Comparison of ENCODE assay signal across 1 cellular context in genomic region chr16:57282510-57283213, GRCh38.
TF ChIP-seq lines count a peak whose summit lies in the region.

No MANE protein-coding gene starts in this region.

TF ChIP-seq in HepG2, 621 proteins besides CTCF, POLR2A, EP300 and RAD21 (continues in another document):
- no peak for TF ChIP-seq ZNF552 (CRISPR knock-in tag; IDR thresholded peaks at IDR 0.05; ENCODE audit: borderline replicate concordance)
- 0 out of 2 replicates have a peak, but pooled peaks have one; percentile 6 for TF ChIP-seq RXRA (CRISPR knock-in tag; IDR thresholded peaks at IDR 0.05)
- TF ChIP-seq MAX (IDR thresholded peaks at IDR 0.05) = no peak
- 0 out of 2 replicates have a peak, but pooled peaks have one; percentile 16 for TF ChIP-seq ZNF749 (CRISPR knock-in tag; IDR thresholded peaks at IDR 0.05; ENCODE audit: borderline replicate concordance)
- TF ChIP-seq, protein P1, sequence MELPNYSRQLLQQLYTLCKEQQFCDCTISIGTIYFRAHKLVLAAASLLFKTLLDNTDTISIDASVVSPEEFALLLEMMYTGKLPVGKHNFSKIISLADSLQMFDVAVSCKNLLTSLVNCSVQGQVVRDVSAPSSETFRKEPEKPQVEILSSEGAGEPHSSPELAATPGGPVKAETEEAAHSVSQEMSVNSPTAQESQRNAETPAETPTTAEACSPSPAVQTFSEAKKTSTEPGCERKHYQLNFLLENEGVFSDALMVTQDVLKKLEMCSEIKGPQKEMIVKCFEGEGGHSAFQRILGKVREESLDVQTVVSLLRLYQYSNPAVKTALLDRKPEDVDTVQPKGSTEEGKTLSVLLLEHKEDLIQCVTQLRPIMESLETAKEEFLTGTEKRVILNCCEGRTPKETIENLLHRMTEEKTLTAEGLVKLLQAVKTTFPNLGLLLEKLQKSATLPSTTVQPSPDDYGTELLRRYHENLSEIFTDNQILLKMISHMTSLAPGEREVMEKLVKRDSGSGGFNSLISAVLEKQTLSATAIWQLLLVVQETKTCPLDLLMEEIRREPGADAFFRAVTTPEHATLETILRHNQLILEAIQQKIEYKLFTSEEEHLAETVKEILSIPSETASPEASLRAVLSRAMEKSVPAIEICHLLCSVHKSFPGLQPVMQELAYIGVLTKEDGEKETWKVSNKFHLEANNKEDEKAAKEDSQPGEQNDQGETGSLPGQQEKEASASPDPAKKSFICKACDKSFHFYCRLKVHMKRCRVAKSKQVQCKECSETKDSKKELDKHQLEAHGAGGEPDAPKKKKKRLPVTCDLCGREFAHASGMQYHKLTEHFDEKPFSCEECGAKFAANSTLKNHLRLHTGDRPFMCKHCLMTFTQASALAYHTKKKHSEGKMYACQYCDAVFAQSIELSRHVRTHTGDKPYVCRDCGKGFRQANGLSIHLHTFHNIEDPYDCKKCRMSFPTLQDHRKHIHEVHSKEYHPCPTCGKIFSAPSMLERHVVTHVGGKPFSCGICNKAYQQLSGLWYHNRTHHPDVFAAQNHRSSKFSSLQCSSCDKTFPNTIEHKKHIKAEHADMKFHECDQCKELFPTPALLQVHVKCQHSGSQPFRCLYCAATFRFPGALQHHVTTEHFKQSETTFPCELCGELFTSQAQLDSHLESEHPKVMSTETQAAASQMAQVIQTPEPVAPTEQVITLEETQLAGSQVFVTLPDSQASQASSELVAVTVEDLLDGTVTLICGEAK (IDR thresholded peaks at IDR 0.05) = no peak
- TF ChIP-seq, protein P1 (CRISPR knock-in tag; IDR thresholded peaks at IDR 0.05) = no peak
- TF ChIP-seq GTF3A (CRISPR knock-in tag; conservative IDR thresholded peaks at IDR 0.05) = peak; percentile 61; the same call in 1 of the 2 replicates
- 0 out of 2 replicates have a peak, but pooled peaks have one; percentile 26 for TF ChIP-seq HBP1 (CRISPR knock-in tag; IDR thresholded peaks at IDR 0.05; ENCODE audit: low read depth)
- no peak for TF ChIP-seq ZNF674 (CRISPR knock-in tag; IDR thresholded peaks at IDR 0.05; ENCODE audit: low read depth)
- no peak for TF ChIP-seq ZNF431 (CRISPR knock-in tag; IDR thresholded peaks at IDR 0.05; ENCODE audit: borderline replicate concordance, low read depth)
- TF ChIP-seq ETV6 (CRISPR knock-in tag; conservative IDR thresholded peaks at IDR 0.05) = no peak
- TF ChIP-seq, protein P2, sequence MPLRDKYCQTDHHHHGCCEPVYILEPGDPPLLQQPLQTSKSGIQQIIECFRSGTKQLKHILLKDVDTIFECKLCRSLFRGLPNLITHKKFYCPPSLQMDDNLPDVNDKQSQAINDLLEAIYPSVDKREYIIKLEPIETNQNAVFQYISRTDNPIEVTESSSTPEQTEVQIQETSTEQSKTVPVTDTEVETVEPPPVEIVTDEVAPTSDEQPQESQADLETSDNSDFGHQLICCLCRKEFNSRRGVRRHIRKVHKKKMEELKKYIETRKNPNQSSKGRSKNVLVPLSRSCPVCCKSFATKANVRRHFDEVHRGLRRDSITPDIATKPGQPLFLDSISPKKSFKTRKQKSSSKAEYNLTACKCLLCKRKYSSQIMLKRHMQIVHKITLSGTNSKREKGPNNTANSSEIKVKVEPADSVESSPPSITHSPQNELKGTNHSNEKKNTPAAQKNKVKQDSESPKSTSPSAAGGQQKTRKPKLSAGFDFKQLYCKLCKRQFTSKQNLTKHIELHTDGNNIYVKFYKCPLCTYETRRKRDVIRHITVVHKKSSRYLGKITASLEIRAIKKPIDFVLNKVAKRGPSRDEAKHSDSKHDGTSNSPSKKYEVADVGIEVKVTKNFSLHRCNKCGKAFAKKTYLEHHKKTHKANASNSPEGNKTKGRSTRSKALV (CRISPR knock-in tag; IDR thresholded peaks at IDR 0.05) = no peak
- no peak for TF ChIP-seq ZNF205 (CRISPR knock-in tag; IDR thresholded peaks at IDR 0.05)
- peak; percentile 23; the same call in 1 of the 2 replicates for TF ChIP-seq TARDBP (CRISPR knock-in tag; IDR thresholded peaks at IDR 0.05)
- TF ChIP-seq ZNF761 (CRISPR knock-in tag; conservative IDR thresholded peaks at IDR 0.05) = 0 out of 2 replicates have a peak, but pooled peaks have one; percentile 34
- TF ChIP-seq PTBP1 (IDR thresholded peaks at IDR 0.05; ENCODE audit: low read depth, low read length, poor library complexity, severe bottlenecking) = no peak
- TF ChIP-seq ZC3H13 (CRISPR knock-in tag; IDR thresholded peaks at IDR 0.05) = 0 out of 2 replicates have a peak, but pooled peaks have one; percentile 8
- TF ChIP-seq, protein P3, sequence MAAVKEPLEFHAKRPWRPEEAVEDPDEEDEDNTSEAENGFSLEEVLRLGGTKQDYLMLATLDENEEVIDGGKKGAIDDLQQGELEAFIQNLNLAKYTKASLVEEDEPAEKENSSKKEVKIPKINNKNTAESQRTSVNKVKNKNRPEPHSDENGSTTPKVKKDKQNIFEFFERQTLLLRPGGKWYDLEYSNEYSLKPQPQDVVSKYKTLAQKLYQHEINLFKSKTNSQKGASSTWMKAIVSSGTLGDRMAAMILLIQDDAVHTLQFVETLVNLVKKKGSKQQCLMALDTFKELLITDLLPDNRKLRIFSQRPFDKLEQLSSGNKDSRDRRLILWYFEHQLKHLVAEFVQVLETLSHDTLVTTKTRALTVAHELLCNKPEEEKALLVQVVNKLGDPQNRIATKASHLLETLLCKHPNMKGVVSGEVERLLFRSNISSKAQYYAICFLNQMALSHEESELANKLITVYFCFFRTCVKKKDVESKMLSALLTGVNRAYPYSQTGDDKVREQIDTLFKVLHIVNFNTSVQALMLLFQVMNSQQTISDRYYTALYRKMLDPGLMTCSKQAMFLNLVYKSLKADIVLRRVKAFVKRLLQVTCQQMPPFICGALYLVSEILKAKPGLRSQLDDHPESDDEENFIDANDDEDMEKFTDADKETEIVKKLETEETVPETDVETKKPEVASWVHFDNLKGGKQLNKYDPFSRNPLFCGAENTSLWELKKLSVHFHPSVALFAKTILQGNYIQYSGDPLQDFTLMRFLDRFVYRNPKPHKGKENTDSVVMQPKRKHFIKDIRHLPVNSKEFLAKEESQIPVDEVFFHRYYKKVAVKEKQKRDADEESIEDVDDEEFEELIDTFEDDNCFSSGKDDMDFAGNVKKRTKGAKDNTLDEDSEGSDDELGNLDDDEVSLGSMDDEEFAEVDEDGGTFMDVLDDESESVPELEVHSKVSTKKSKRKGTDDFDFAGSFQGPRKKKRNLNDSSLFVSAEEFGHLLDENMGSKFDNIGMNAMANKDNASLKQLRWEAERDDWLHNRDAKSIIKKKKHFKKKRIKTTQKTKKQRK (IDR thresholded peaks at IDR 0.05; ENCODE audit: low read length) = no peak
- TF ChIP-seq MEIS1 (CRISPR knock-in tag; IDR thresholded peaks at IDR 0.05; ENCODE audit: borderline replicate concordance) = peak; percentile 46; the same call in 1 of the 2 replicates
- no peak for TF ChIP-seq ZBTB7A (CRISPR knock-in tag; IDR thresholded peaks at IDR 0.05)
- peak; percentile 64; the same call in 1 of the 2 replicates for TF ChIP-seq ZNF34 (CRISPR knock-in tag; IDR thresholded peaks at IDR 0.05; ENCODE audit: borderline replicate concordance)
- TF ChIP-seq ZNF629 (CRISPR knock-in tag; conservative IDR thresholded peaks at IDR 0.05) = peak; percentile 4; the same call in 1 of the 2 replicates
- peak; percentile 40; the same call in 1 of the 2 replicates for TF ChIP-seq ZNF276 (CRISPR knock-in tag; IDR thresholded peaks at IDR 0.05; ENCODE audit: low read depth)
- no peak for TF ChIP-seq ATF7 (IDR thresholded peaks at IDR 0.05)
- TF ChIP-seq ATF7 (CRISPR knock-in tag; IDR thresholded peaks at IDR 0.05) = no peak
- TF ChIP-seq ELF3 (CRISPR knock-in tag; IDR thresholded peaks at IDR 0.05) = no peak
- TF ChIP-seq ZFP36L1 (CRISPR knock-in tag; IDR thresholded peaks at IDR 0.05) = no peak
- 0 out of 2 replicates have a peak, but pooled peaks have one; percentile 22 for TF ChIP-seq ZSCAN5A (CRISPR knock-in tag; IDR thresholded peaks at IDR 0.05; ENCODE audit: borderline replicate concordance)
- no peak; the same call in 1 of the 2 replicates for TF ChIP-seq PITX1 (CRISPR knock-in tag; IDR thresholded peaks at IDR 0.05)
- TF ChIP-seq HNF4G (IDR thresholded peaks at IDR 0.05; ENCODE audit: borderline replicate concordance, low read depth, low read length) = no peak
- TF ChIP-seq HNF4G (CRISPR knock-in tag; IDR thresholded peaks at IDR 0.05; ENCODE audit: borderline replicate concordance, low read depth) = no peak
- peak; percentile 92 for TF ChIP-seq ZBTB33 (CRISPR knock-in tag; IDR thresholded peaks at IDR 0.05)
- TF ChIP-seq ZNF264 (CRISPR knock-in tag; IDR thresholded peaks at IDR 0.05) = 0 out of 2 replicates have a peak, but pooled peaks have one; percentile 60
